In the genomic region with DNA sequence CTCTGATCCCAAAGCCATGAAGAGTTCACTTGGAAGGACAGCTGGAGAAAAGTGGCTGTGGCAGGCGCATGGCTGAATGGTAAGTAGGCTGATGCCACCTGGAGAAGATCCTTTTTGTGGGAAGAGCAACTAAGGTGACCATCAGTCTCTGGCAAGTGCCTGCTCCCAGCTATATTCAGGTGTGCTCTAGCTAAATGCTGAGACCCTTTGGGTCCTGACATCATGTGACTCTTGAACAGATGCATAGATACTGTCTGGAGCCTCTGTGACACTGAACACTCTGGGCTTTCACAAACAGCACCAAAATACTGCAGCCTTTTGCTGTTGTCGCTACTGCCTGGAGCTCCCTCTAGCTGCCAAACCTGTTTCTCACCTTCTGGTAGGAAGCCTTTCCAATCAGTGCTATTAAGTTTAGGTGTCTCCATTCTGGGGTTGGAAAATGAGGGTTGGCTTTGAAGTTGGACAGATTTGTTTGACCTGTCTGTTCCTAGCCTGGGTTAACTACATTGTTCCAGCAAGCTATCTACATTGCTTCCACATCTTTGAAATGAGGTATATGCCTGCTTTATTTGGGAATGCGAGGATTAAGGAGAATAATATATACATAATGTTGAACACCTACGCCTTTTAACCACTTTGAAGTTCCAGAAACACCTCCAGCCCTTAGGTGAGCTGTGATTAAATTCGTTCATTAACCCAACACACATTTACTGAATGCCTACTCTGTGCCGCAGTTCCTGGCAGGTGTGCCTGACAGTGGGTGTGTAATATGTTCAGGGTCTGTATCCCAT, we compare ENCODE assay signal across 8 cellular contexts. TPM values are rescaled to one million over a fixed set of nuclear protein-coding genes. Genes with fewer than 3 reads are reported as not detected.
DNase-seq lines count a peak whose midpoint lies in the region; ATAC-seq and TF ChIP-seq lines count a peak whose summit lies in the region.

No MANE protein-coding gene starts in this region.

- no TSS peak for BruUV-seq in PC-3 (replicated peaks; lab: Mats Ljungman, UMichigan)

- peak; percentile 75 for DNase-seq in DMS53 treated with DMSO at 0.1 percent for 48 hours (lab: John Stamatoyannopoulos, UW; ENCODE audit: unreplicated experiment)
- DNase-seq in HuH-7 (ENCODE audit: low spot score) = peak; percentile 79
- DNase-seq in PC-3 = peak; percentile 61
- DNase-seq in activated naive CD8-positive, alpha-beta T cell treated with anti-CD3 and anti-CD28 coated beads, Interleukin-2, amount 50 U/mL, for 24 hours = peak; percentile 43
- DNase-seq in left colon = peak in 1 of 2 donors; percentile 42
- DNase-seq in suprapubic skin (ENCODE audit: low spot score in 2 of 2) = no peak

- H3K4me2 ChIP-seq in PC-3 (ENCODE audit: low read length) = no peak overlapping the region

- no peaks in the 10 kb centered on the region for H3F3A ChIP-seq in PC-3 (ENCODE audit: low read length, unreplicated experiment)

- H3K36me3 ChIP-seq in PC-3 (ENCODE audit: low read depth, low read length) (no peaks in the 10 kb centered on the region), suprapubic skin (no peaks in the 10 kb centered on the region)

- no peak overlapping the region for H3K27ac Mint-ChIP-seq in activated naive CD8-positive, alpha-beta T cell treated with anti-CD3 and anti-CD28 coated beads, Interleukin-2, amount 50 U/mL, for 24 hours

- H3K9ac ChIP-seq in PC-3 (ENCODE audit: low read length) = no peak overlapping the region

- intact Hi-C loops in PC-3 (cut with micrococcal nuclease) (no loop called here), left colon (cut with DNase I, micrococcal nuclease) (no loop called here)

- no peaks in the 10 kb centered on the region for H3K9me2 ChIP-seq in PC-3 (replicated peaks; ENCODE audit: low read length)

- 52% methylated on average over 6 of the region's 6 CpGs for WGBS in suprapubic skin

- ATAC-seq in PC-3 = peak; percentile 72
- ATAC-seq in activated naive CD8-positive, alpha-beta T cell treated with anti-CD3 and anti-CD28 coated beads, Interleukin-2, amount 50 U/mL, for 24 hours = no peak
- ATAC-seq in left colon = peak; percentile 59
- no peak for ATAC-seq in GM19463 (IDR thresholded peaks at IDR 0.05; ENCODE audit: unreplicated experiment)
- no peak for ATAC-seq in GM19328 (IDR thresholded peaks at IDR 0.05; ENCODE audit: unreplicated experiment)

- peak; percentile 83 for TF ChIP-seq CTCF in PC-3 (conservative IDR thresholded peaks at IDR 0.05; ENCODE audit: low read depth, low read length)
- peak in 1 of 2 donors; percentile 29 for TF ChIP-seq CTCF in suprapubic skin (IDR thresholded peaks at IDR 0.05)

- H3K9me3 ChIP-seq in PC-3 (ENCODE audit: low read length) (no peaks in the 10 kb centered on the region), suprapubic skin (no peaks in the 10 kb centered on the region)

- CTCF ChIA-PET in PC-3 (lab: Charles Lee) = no interaction called here

- no peak overlapping the region for H3K27ac ChIP-seq in PC-3 (ENCODE audit: low read length)
- no peak overlapping the region for H3K27ac ChIP-seq in suprapubic skin

- no peak overlapping the region for H3K4me3 Mint-ChIP-seq in activated naive CD8-positive, alpha-beta T cell treated with anti-CD3 and anti-CD28 coated beads, Interleukin-2, amount 50 U/mL, for 24 hours

- H3K4me1 Mint-ChIP-seq in activated naive CD8-positive, alpha-beta T cell treated with anti-CD3 and anti-CD28 coated beads, Interleukin-2, amount 50 U/mL, for 24 hours = peaks cover 26% of the 10 kb centered on the region

- no peaks in the 10 kb centered on the region for H3K9me3 Mint-ChIP-seq in activated naive CD8-positive, alpha-beta T cell treated with anti-CD3 and anti-CD28 coated beads, Interleukin-2, amount 50 U/mL, for 24 hours

- POLR2A ChIA-PET in PC-3 (lab: Charles Lee; ENCODE audit: unreplicated experiment) = no interaction called here

- no peak overlapping the region for H2AFZ ChIP-seq in PC-3 (ENCODE audit: low read length)

- H3K27me3 ChIP-seq in PC-3 (ENCODE audit: low read length) (peaks cover 52% of the 10 kb centered on the region), suprapubic skin (peaks cover 91% of the 10 kb centered on the region)

- H3K36me3 Mint-ChIP-seq in activated naive CD8-positive, alpha-beta T cell treated with anti-CD3 and anti-CD28 coated beads, Interleukin-2, amount 50 U/mL, for 24 hours (ENCODE audit: low read depth) = no peaks in the 10 kb centered on the region

- no peak for TF ChIP-seq POLR2A in suprapubic skin (IDR thresholded peaks at IDR 0.05)

- H3K79me2 ChIP-seq in PC-3 (ENCODE audit: low read length) = no peaks in the 10 kb centered on the region

- H3K4me1 ChIP-seq in PC-3 (ENCODE audit: insufficient read depth, low read length) (no peaks in the 10 kb centered on the region), suprapubic skin (peaks cover 31% of the 10 kb centered on the region)

- TF ChIP-seq EP300 in suprapubic skin (IDR thresholded peaks at IDR 0.05) = no peak

- H3K27me3 Mint-ChIP-seq in activated naive CD8-positive, alpha-beta T cell treated with anti-CD3 and anti-CD28 coated beads, Interleukin-2, amount 50 U/mL, for 24 hours = peaks cover 51% of the 10 kb centered on the region

- H3K4me3 ChIP-seq in PC-3 (ENCODE audit: low read length) (no peak overlapping the region), suprapubic skin (no peak overlapping the region)

- H4K20me1 ChIP-seq in PC-3 (ENCODE audit: low read length) = no peaks in the 10 kb centered on the region

RNA-seq across cellular contexts. Expression of a gene that starts 3.1 kb away (rescaled TPM):
- not detected in 2 replicates for total RNA-seq in PC-3 (2014; rRNA removed)
- total RNA-seq in left colon = not detected
- not detected for total RNA-seq in suprapubic skin

RNA-seq across cellular contexts. Expression of a gene that starts 6.0 kb away (rescaled TPM):
- total RNA-seq in PC-3 (2014; rRNA removed) = 4.2 and 7.7 TPM in 2 replicates
- 1 to 10 TPM; 2.1 to 2.5 TPM for total RNA-seq in left colon
- 1 to 10 TPM; 1.1 to 8.2 (median 5.7) TPM for total RNA-seq in suprapubic skin

RNA-seq across cellular contexts. Expression of a gene that starts 56.1 kb away (rescaled TPM):
- total RNA-seq in PC-3 (2014; rRNA removed) (517 and 538 TPM in 2 replicates), left colon (100 to 1,000 TPM; 120 to 140 TPM), suprapubic skin (100 to 1,000 TPM in 3 of 4 donors, 10 to 100 TPM in 1; 99.7 to 175 (median 158) TPM)

RNA-seq across cellular contexts. Expression of a gene that starts 57.2 kb away (rescaled TPM):
- total RNA-seq in PC-3 (2014; rRNA removed) (62.5 and 65.7 TPM in 2 replicates), left colon (10 to 100 TPM; 40.2 to 51.9 TPM), suprapubic skin (10 to 100 TPM in 3 of 4 donors, 1 to 10 TPM in 1; 7.4 to 34.8 (median 25.3) TPM)

Comparison
In these comparisons a context has a peak if more than half of its experiments do, and no peak if none do; other contexts are left out.
1. DNase-seq: peak in DMS53 treated with DMSO at 0.1 percent for 48 hours (single experiment), HuH-7 (single experiment), PC-3 (single experiment) and activated naive CD8-positive, alpha-beta T cell treated with anti-CD3 and anti-CD28 coated beads, Interleukin-2, amount 50 U/mL, for 24 hours (single experiment); none in suprapubic skin (0 of 2).
2. ATAC-seq: peak in PC-3 (single experiment) and left colon (single experiment); none in activated naive CD8-positive, alpha-beta T cell treated with anti-CD3 and anti-CD28 coated beads, Interleukin-2, amount 50 U/mL, for 24 hours (single experiment), GM19463 (single experiment) and GM19328 (single experiment).